12 cellular contexts compared by ENCODE assay signal in genomic region chr3:113698213-113698742, GRCh38. TPM values are rescaled to one million over a fixed set of nuclear protein-coding genes. Genes with fewer than 3 reads are reported as not detected.
DNase-seq lines count a peak whose midpoint lies in the region; ATAC-seq and TF ChIP-seq lines count a peak whose summit lies in the region.
"Had no signal": no experiment of that assay in that cellular context is flagged by ENCODE, and none has a peak within 500 bp of the region (broad histone marks: within the 10 kb centered on the region; RNA-seq: fewer than 3 reads in every experiment).

No MANE protein-coding gene starts in this region.

- peak overlapping the region; percentile 77 to 99 (median 88) for H3K27ac ChIP-seq in body of pancreas
- peak overlapping the region; percentile 86 for H3K27ac ChIP-seq in naive thymus-derived CD4-positive, alpha-beta T cell (ENCODE audit: low read depth, low read length)

- H3K36me3 Mint-ChIP-seq in stimulated activated naive CD8-positive, alpha-beta T cell treated with anti-CD3 and anti-CD28 coated beads, Interleukin-15, Interleukin-2, amounts not matched to agents 100 ng/mL and 50 ng/mL, for 24 hours (ENCODE audit: low read depth), result peaks cover 3% of the 10 kb centered on the region
- peaks cover 0 to 7% (median 0%) of the 10 kb centered on the region in 5 donors for H3K36me3 Mint-ChIP-seq in naive thymus-derived CD4-positive, alpha-beta T cell

- no peaks in the 10 kb centered on the region for H3K27me3 Mint-ChIP-seq in stimulated activated naive CD8-positive, alpha-beta T cell treated with anti-CD3 and anti-CD28 coated beads, Interleukin-15, Interleukin-2, amounts not matched to agents 100 ng/mL and 50 ng/mL, for 24 hours
- H3K27me3 Mint-ChIP-seq in naive thymus-derived CD4-positive, alpha-beta T cell, result no peaks in the 10 kb centered on the region
- H3K27me3 Mint-ChIP-seq: central memory CD8-positive, alpha-beta T cell; naive thymus-derived CD8-positive, alpha-beta T cell had no signal

- no peak for TF ChIP-seq CTCF in body of pancreas (IDR thresholded peaks at IDR 0.05)

- no peaks in the 10 kb centered on the region for H3K9me3 Mint-ChIP-seq in stimulated activated naive CD8-positive, alpha-beta T cell treated with anti-CD3 and anti-CD28 coated beads, Interleukin-15, Interleukin-2, amounts not matched to agents 100 ng/mL and 50 ng/mL, for 24 hours
- H3K9me3 Mint-ChIP-seq in naive thymus-derived CD4-positive, alpha-beta T cell, result no peaks in the 10 kb centered on the region
- H3K9me3 Mint-ChIP-seq: central memory CD8-positive, alpha-beta T cell; naive thymus-derived CD8-positive, alpha-beta T cell; T-helper 2 cell treated with Interferon-gamma antibody and Interleukin-4, amounts not matched to agents 5 μg/mL and 100 μg/mL, for 36 hours had no signal

- H3K9me3 ChIP-seq in body of pancreas, result no peaks in the 10 kb centered on the region
- no peaks in the 10 kb centered on the region for H3K9me3 ChIP-seq in naive thymus-derived CD4-positive, alpha-beta T cell (ENCODE audit: control insufficient read depth in 2 of 3, low read length in 3 of 3)

- H3K36me3 ChIP-seq in body of pancreas (replicated peaks in 1 of 2; ENCODE audit: insufficient read depth in 1 of 2, low read depth in 2 of 2), result no peaks in the 10 kb centered on the region
- H3K36me3 ChIP-seq in naive thymus-derived CD4-positive, alpha-beta T cell (ENCODE audit: control insufficient read depth in 2 of 3, insufficient read depth in 3 of 3, low read length in 3 of 3), result no peaks in the 10 kb centered on the region

- peaks cover 37% of the 10 kb centered on the region for H3K4me1 ChIP-seq in body of pancreas
- H3K4me1 ChIP-seq in naive thymus-derived CD4-positive, alpha-beta T cell (ENCODE audit: control insufficient read depth in 2 of 2, insufficient read depth in 2 of 2, low read length in 2 of 2), result peaks cover 11 to 27% of the 10 kb centered on the region in 2 donors

- peak overlapping the region; percentile 85 for H3K27ac Mint-ChIP-seq in stimulated activated naive CD8-positive, alpha-beta T cell treated with anti-CD3 and anti-CD28 coated beads, Interleukin-15, Interleukin-2, amounts not matched to agents 100 ng/mL and 50 ng/mL, for 24 hours
- peak overlapping the region in 1 of 9 donors; percentile 34 for H3K27ac Mint-ChIP-seq in naive thymus-derived CD4-positive, alpha-beta T cell
- H3K27ac Mint-ChIP-seq: T-helper 2 cell treated with Interferon-gamma antibody and Interleukin-4, amounts not matched to agents 5 μg/mL and 100 μg/mL, for 36 hours had no signal

- no peak overlapping the region for H3K4me3 Mint-ChIP-seq in stimulated activated naive CD8-positive, alpha-beta T cell treated with anti-CD3 and anti-CD28 coated beads, Interleukin-15, Interleukin-2, amounts not matched to agents 100 ng/mL and 50 ng/mL, for 24 hours
- H3K4me3 Mint-ChIP-seq in naive thymus-derived CD4-positive, alpha-beta T cell, result peak overlapping the region in 2 of 10 donors; percentile 69 to 76
- H3K4me3 Mint-ChIP-seq: central memory CD8-positive, alpha-beta T cell had no signal

- H3K4me3 ChIP-seq in body of pancreas, result no peak overlapping the region
- H3K4me3 ChIP-seq in naive thymus-derived CD4-positive, alpha-beta T cell (ENCODE audit: low read length), result peak overlapping the region; percentile 82

- peaks cover 21% of the 10 kb centered on the region for H3K4me1 Mint-ChIP-seq in stimulated activated naive CD8-positive, alpha-beta T cell treated with anti-CD3 and anti-CD28 coated beads, Interleukin-15, Interleukin-2, amounts not matched to agents 100 ng/mL and 50 ng/mL, for 24 hours (ENCODE audit: low read depth)
- peaks cover 21 to 31% (median 23%) of the 10 kb centered on the region in 7 donors for H3K4me1 Mint-ChIP-seq in naive thymus-derived CD4-positive, alpha-beta T cell

- POLR2A ChIA-PET in naive thymus-derived CD4-positive, alpha-beta T cell (lab: Charles Lee), result interaction anchor here (0.6 to 5.7 kb wide), 8 partner anchors 13 to 270 kb away, joined by 3 to 69 read pairs (median 4); partner anchors contain the start of genes ATP6V1A, NAA50 and SPICE1

- ATAC-seq in stimulated activated naive CD8-positive, alpha-beta T cell treated with anti-CD3 and anti-CD28 coated beads, Interleukin-15, Interleukin-2, amounts not matched to agents 100 U/mL and 50 U/mL, for 24 hours, result no peak
- ATAC-seq in body of pancreas (no peak), GM18868 (IDR thresholded peaks at IDR 0.05; ENCODE audit: unreplicated experiment) (no peak), GM18519 (IDR thresholded peaks at IDR 0.05; ENCODE audit: low FRiP score, unreplicated experiment) (no peak)
- no peak for ATAC-seq in naive thymus-derived CD4-positive, alpha-beta T cell
- ATAC-seq: naive thymus-derived CD8-positive, alpha-beta T cell had no signal

- intact Hi-C loops in body of pancreas (cut with DNase I), result no loop called here
- intact Hi-C loops in naive thymus-derived CD4-positive, alpha-beta T cell (cut with micrococcal nuclease), result loop anchor here (5.0 to 10.0 kb wide), 4 partner anchors 514 to 1573 kb away; partner anchors contain the start of gene GTPBP8 (in 1 of the 2)

- CTCF ChIA-PET in naive thymus-derived CD4-positive, alpha-beta T cell (lab: Charles Lee), result interaction anchor here (0.7 to 4.0 kb wide), 2 partner anchors 48 to 455 kb away, joined by 3 to 15 read pairs; partner anchors contain the start of genes ATP6V1A and NAA50

- no peak for TF ChIP-seq POLR2A in body of pancreas (IDR thresholded peaks at IDR 0.05)

- DNase-seq in stimulated activated naive CD8-positive, alpha-beta T cell treated with anti-CD3 and anti-CD28 coated beads, Interleukin-15, Interleukin-2, amounts not matched to agents 100 U/mL and 50 U/mL, for 24 hours, result no peak
- no peak for DNase-seq in body of pancreas
- no peak for DNase-seq in naive thymus-derived CD4-positive, alpha-beta T cell
- DNase-seq in effector CD4-positive, alpha-beta T cell, result no peak
- DNase-seq in NCI-H1417 treated with DMSO at 0.1 percent for 48 hours (lab: John Stamatoyannopoulos, UW), result no peak
- DNase-seq: hippocampal formation had no signal

- 42 to 48% methylated on average over 6 of the region's 6 CpGs for WGBS in body of pancreas, 2 donors

- H3K27me3 ChIP-seq in body of pancreas, result no peaks in the 10 kb centered on the region
- H3K27me3 ChIP-seq in naive thymus-derived CD4-positive, alpha-beta T cell (ENCODE audit: control insufficient read depth in 2 of 2, insufficient read depth in 2 of 2, low read length in 2 of 2), result no peaks in the 10 kb centered on the region

RNA-seq across cellular contexts. Expression of gene USF3, which starts 1.8 kb away (rescaled TPM):
- total RNA-seq in body of pancreas, result 10 to 100 TPM; 10.5 to 13.2 TPM
- 10 to 100 TPM; 20.2 to 31.8 (median 22.6) TPM for total RNA-seq in naive thymus-derived CD4-positive, alpha-beta T cell
- 1 to 10 TPM; 3.3 to 6.0 TPM for polyA plus RNA-seq in naive thymus-derived CD4-positive, alpha-beta T cell

RNA-seq across cellular contexts. Expression of gene NAA50, which starts 47.8 kb away (rescaled TPM):
- 10 to 100 TPM; 32.2 to 93.6 TPM for total RNA-seq in body of pancreas
- total RNA-seq in naive thymus-derived CD4-positive, alpha-beta T cell, result 10 to 100 TPM; 38.2 to 89.9 (median 50.6) TPM
- polyA plus RNA-seq in naive thymus-derived CD4-positive, alpha-beta T cell, result 10 to 100 TPM; 55.4 to 57.9 TPM

RNA-seq across cellular contexts. Expression of gene ATP6V1A, which starts 48.6 kb away (rescaled TPM):
- total RNA-seq in body of pancreas, result 10 to 100 TPM; 25.4 to 31.3 TPM
- 10 to 100 TPM; 11.9 to 44.8 (median 28.1) TPM for total RNA-seq in naive thymus-derived CD4-positive, alpha-beta T cell
- polyA plus RNA-seq in naive thymus-derived CD4-positive, alpha-beta T cell, result 10 to 100 TPM; 29.0 to 41.1 TPM
